In the genomic region with DNA sequence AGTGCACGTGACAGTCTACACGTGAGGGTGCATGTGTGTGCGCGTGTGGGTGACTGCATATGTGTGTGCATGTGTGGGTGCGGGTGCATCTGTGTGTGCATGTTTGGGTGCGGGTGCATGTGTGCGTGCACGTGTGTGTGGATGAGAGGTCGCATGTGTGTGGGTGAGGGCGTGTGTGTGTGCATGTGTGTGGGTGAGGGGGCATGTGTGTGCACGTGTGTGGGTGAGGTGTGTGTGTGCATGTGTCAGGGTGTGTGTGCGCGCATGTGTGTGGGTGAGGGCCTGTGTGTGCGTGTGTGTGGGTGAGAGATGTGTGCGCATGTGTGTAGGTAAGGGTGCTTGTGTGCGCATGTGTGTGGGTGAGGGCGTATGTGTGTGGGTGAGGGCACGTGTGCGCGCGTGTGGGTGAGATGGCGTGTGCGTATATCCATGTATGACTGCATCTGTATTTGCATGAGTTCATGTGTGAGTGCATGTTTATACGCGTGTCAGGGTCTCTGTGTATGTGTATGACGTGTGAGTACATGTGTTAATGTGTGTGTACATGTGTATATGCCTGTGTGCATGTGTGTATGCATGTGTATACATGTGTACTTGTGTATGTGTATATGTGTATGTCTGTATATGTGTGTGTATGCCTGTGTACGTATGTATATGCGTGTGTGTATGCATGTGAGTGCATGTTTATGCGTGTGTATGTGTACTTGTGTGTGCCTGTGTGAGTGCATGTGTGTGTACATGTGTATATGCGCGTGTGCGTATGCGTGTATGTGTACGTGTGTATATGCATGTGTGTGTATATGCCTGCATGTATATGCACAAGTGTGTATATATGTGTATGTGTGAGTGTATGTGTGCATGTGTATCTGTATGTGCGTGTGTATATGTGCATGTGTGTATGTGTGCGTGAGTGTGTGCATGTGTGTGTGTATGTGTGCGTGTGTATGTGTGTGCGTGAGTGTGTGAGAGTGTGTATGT, we compare ENCODE assay signal across 19 cellular contexts. TPM values are rescaled to one million over a fixed set of nuclear protein-coding genes. Genes with fewer than 3 reads are reported as not detected.
"Had no signal": no experiment of that assay in that cellular context is flagged by ENCODE, and none has a peak within 500 bp of the region (broad histone marks: within the 10 kb centered on the region; RNA-seq: fewer than 3 reads in every experiment).

No MANE protein-coding gene starts in this region.

- H3K27ac ChIP-seq: foreskin keratinocyte, neutrophil, transverse colon had no signal

- ATAC-seq: activated CD4-positive, alpha-beta T cell treated with anti-CD3 and anti-CD28 coated beads for 36 hours; activated T-cell treated with anti-CD3 and anti-CD28 coated beads, Interleukin-2, amount 50 U/mL, for 72 hours; foreskin keratinocyte; left ventricle myocardium superior; naive thymus-derived CD8-positive, alpha-beta T cell had no signal

- H3K4me3 ChIP-seq: skin epidermis, transverse colon had no signal

- H3K27ac Mint-ChIP-seq: activated CD4-positive, alpha-beta memory T cell treated with anti-CD3 and anti-CD28 coated beads for 36 hours; activated CD4-positive, alpha-beta T cell treated with anti-CD3 and anti-CD28 coated beads for 36 hours; activated T-cell treated with anti-CD3 and anti-CD28 coated beads, Interleukin-2, amount 50 U/mL, for 72 hours; dendritic cell treated with granulocyte-macrophage colony-stimulating factor and Interleukin-4, amounts not matched to agents 40 ng/mL and 50 ng/mL, for 4 days; memory B cell had no signal

- H3K9me3 ChIP-seq: neutrophil, transverse colon had no signal

- H3K4me1 ChIP-seq: foreskin keratinocyte had no signal

- H3K27me3 Mint-ChIP-seq: activated CD4-positive, alpha-beta memory T cell treated with anti-CD3 and anti-CD28 coated beads for 36 hours; activated CD4-positive, alpha-beta T cell treated with anti-CD3 and anti-CD28 coated beads for 36 hours; memory B cell; naive thymus-derived CD8-positive, alpha-beta T cell had no signal

- H3K27me3 ChIP-seq: foreskin keratinocyte, transverse colon had no signal

- DNase-seq: activated CD4-positive, alpha-beta memory T cell treated with anti-CD3 and anti-CD28 coated beads for 36 hours; activated CD4-positive, alpha-beta T cell treated with anti-CD3 and anti-CD28 coated beads for 36 hours; activated T-cell treated with anti-CD3 and anti-CD28 coated beads, Interleukin-2, amount 50 U/mL, for 72 hours; anterior cingulate cortex; cerebellar nuclear complex; effector memory CD4-positive, alpha-beta T cell; foreskin keratinocyte; glutamatergic neuron; kidney glomerular epithelial cell; left ventricle myocardium superior; stimulated activated CD4-positive, alpha-beta T cell treated with anti-CD3 and anti-CD28 coated beads, Interleukin-4, amount 100 ng/mL, for 24 hours; stimulated activated naive CD4-positive, alpha-beta T cell; substantia nigra; transverse colon had no signal

- H3K4me3 Mint-ChIP-seq: activated CD4-positive, alpha-beta memory T cell treated with anti-CD3 and anti-CD28 coated beads for 36 hours; activated CD4-positive, alpha-beta T cell treated with anti-CD3 and anti-CD28 coated beads for 36 hours; activated T-cell treated with anti-CD3 and anti-CD28 coated beads, Interleukin-2, amount 50 U/mL, for 72 hours; dendritic cell treated with granulocyte-macrophage colony-stimulating factor and Interleukin-4, amounts not matched to agents 40 ng/mL and 50 ng/mL, for 4 days; memory B cell had no signal

- H3K36me3 ChIP-seq: transverse colon had no signal

- H3K9me3 Mint-ChIP-seq: activated CD4-positive, alpha-beta memory T cell treated with anti-CD3 and anti-CD28 coated beads for 36 hours; activated T-cell treated with anti-CD3 and anti-CD28 coated beads, Interleukin-2, amount 50 U/mL, for 72 hours; dendritic cell treated with granulocyte-macrophage colony-stimulating factor and Interleukin-4, amounts not matched to agents 40 ng/mL and 50 ng/mL, for 4 days; memory B cell had no signal

RNA-seq across cellular contexts. Expression of gene TNFRSF6B, which starts 36.0 kb away (rescaled TPM):
- total RNA-seq: activated CD4-positive, alpha-beta memory T cell treated with anti-CD3 and anti-CD28 coated beads for 36 hours had no signal
